ENCODE assay signal across 1 cellular context in genomic region chr16:50066482-50067289, GRCh38.
TF ChIP-seq lines count a peak whose summit lies in the region.

No MANE protein-coding gene starts in this region.

TF ChIP-seq in HepG2, 621 proteins besides CTCF, POLR2A, EP300 and RAD21 (continued from another document and continues in another):
- no peak for TF ChIP-seq ZNF407 (CRISPR knock-in tag; IDR thresholded peaks at IDR 0.05; ENCODE audit: not compliant biosample characterization)
- 0 out of 2 replicates have a peak, but pooled peaks have one; percentile 30 for TF ChIP-seq CSRNP2 (CRISPR knock-in tag; conservative IDR thresholded peaks at IDR 0.05; ENCODE audit: low read depth)
- TF ChIP-seq TBP (CRISPR knock-in tag; IDR thresholded peaks at IDR 0.05) = no peak
- TF ChIP-seq ESRRA (CRISPR knock-in tag; IDR thresholded peaks at IDR 0.05; ENCODE audit: low read depth) = no peak
- TF ChIP-seq ZZZ3 (CRISPR knock-in tag; IDR thresholded peaks at IDR 0.05; ENCODE audit: borderline replicate concordance) = no peak
- no peak for TF ChIP-seq ZNF350 (CRISPR knock-in tag; IDR thresholded peaks at IDR 0.05; ENCODE audit: borderline replicate concordance, low read depth)
- no peak for TF ChIP-seq LRRFIP1 (CRISPR knock-in tag; conservative IDR thresholded peaks at IDR 0.05)
- TF ChIP-seq ELF1 (CRISPR knock-in tag; IDR thresholded peaks at IDR 0.05) = no peak
- no peak for TF ChIP-seq HINFP (CRISPR knock-in tag; IDR thresholded peaks at IDR 0.05; ENCODE audit: low read depth)
- TF ChIP-seq E2F1 (CRISPR knock-in tag; IDR thresholded peaks at IDR 0.05) = 0 out of 2 replicates have a peak, but pooled peaks have one; percentile 57
- no peak for TF ChIP-seq DMAP1 (CRISPR knock-in tag; IDR thresholded peaks at IDR 0.05)
- TF ChIP-seq STAG1 (CRISPR knock-in tag; IDR thresholded peaks at IDR 0.05) = peak; percentile 23; the same call in 1 of the 2 replicates
- no peak for TF ChIP-seq NBN (conservative IDR thresholded peaks at IDR 0.05)
- TF ChIP-seq ZNF891 (CRISPR knock-in tag; IDR thresholded peaks at IDR 0.05) = no peak; the same call in 1 of the 2 replicates
- TF ChIP-seq ZNF572 (CRISPR knock-in tag; IDR thresholded peaks at IDR 0.05) = peak; percentile 51; the same call in 1 of the 2 replicates
- TF ChIP-seq ZNF773 (CRISPR knock-in tag; IDR thresholded peaks at IDR 0.05; ENCODE audit: borderline replicate concordance) = peak; percentile 13; the same call in 1 of the 2 replicates
- TF ChIP-seq ZNF513 (CRISPR knock-in tag; conservative IDR thresholded peaks at IDR 0.05) = 0 out of 2 replicates have a peak, but pooled peaks have one; percentile 8
- peak; percentile 64; the same call in 1 of the 2 replicates for TF ChIP-seq ZNF589 (CRISPR knock-in tag; conservative IDR thresholded peaks at IDR 0.05)
- 0 out of 2 replicates have a peak, but pooled peaks have one; percentile 12 for TF ChIP-seq DMTF1 (CRISPR knock-in tag; IDR thresholded peaks at IDR 0.05)
- TF ChIP-seq EHMT2 (IDR thresholded peaks at IDR 0.05; ENCODE audit: borderline replicate concordance, low read depth, low read length) = no peak
- TF ChIP-seq KMT2A (CRISPR knock-in tag; IDR thresholded peaks at IDR 0.05) = peak; percentile 55; the same call in 1 of the 2 replicates
- TF ChIP-seq ZC3H13 (CRISPR knock-in tag; IDR thresholded peaks at IDR 0.05) = 0 out of 2 replicates have a peak, but pooled peaks have one; percentile 59
- peak; percentile 47; the same call in 1 of the 2 replicates for TF ChIP-seq SETDB1 (CRISPR knock-in tag; IDR thresholded peaks at IDR 0.05; ENCODE audit: borderline replicate concordance)
- peak; percentile 85; the same call in 1 of the 2 replicates for TF ChIP-seq ZNF142 (CRISPR knock-in tag; IDR thresholded peaks at IDR 0.05)
- 0 out of 2 replicates have a peak, but pooled peaks have one; percentile 6 for TF ChIP-seq ZNF337 (CRISPR knock-in tag; IDR thresholded peaks at IDR 0.05; ENCODE audit: borderline replicate concordance, low read depth)
- TF ChIP-seq NFYB (CRISPR knock-in tag; IDR thresholded peaks at IDR 0.05) = no peak
- no peak for TF ChIP-seq TCF7 (IDR thresholded peaks at IDR 0.05; ENCODE audit: low read depth)
- TF ChIP-seq STAT5B (CRISPR knock-in tag; IDR thresholded peaks at IDR 0.05) = no peak
